19 cellular contexts compared by ENCODE assay signal in the genomic region with DNA sequence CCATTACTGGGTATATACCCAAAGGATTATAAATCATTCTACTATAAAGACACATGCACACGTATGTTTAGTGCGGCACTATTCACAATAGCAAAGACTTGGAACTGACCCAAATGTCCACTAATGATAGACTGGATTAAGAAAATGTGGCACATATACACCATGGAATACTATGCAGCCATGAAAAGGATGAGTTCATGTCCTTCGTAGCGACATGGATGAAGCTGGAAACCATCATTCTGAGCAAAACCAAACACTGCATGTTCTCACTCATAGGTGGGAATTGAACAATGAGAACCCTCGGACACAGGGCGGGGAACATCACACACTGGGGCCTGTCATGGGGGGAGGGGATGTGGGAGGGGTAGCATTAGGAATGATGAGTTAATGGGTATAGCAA. TPM values are rescaled to one million over a fixed set of nuclear protein-coding genes. Genes with fewer than 3 reads are reported as not detected.
"Had no signal": no experiment of that assay in that cellular context is flagged by ENCODE, and none has a peak within 500 bp of the region (broad histone marks: within the 10 kb centered on the region; RNA-seq: fewer than 3 reads in every experiment).

No MANE protein-coding gene starts in this region.

RNA-seq across cellular contexts. Expression of gene VSIG10L2, which starts 40.1 kb away (rescaled TPM):
- total RNA-seq: activated naive CD4-positive, alpha-beta T cell treated with anti-CD3 and anti-CD28 coated beads for 36 hours; activated naive CD4-positive, alpha-beta T cell treated with anti-CD3 and anti-CD28 coated beads, Interleukin-2, amount 50 U/mL, for 72 hours; activated naive CD8-positive, alpha-beta T cell treated with anti-CD3 and anti-CD28 coated beads for 36 hours; activated naive CD8-positive, alpha-beta T cell treated with anti-CD3 and anti-CD28 coated beads, Interleukin-2, amount 10 ng/mL, durations not matched to agents 7 days and 5 days; activated T-cell treated with anti-CD3 and anti-CD28 coated beads, Interleukin-2, amount 50 U/mL, for 4 hours; activated T-cell treated with anti-CD3 and anti-CD28 coated beads, Interleukin-2, amount 50 U/mL, for 72 hours; activated T-helper 1 cell treated with anti-CD3 and anti-CD28 coated beads, Interleukin-12 subunit alpha, Interleukin-12 subunit beta, Interleukin-2, Interleukin-4 antibody, amounts not matched to agents 30 ng/mL and 10 ng/mL and 1 ng/mL, durations not matched to agents 14 hours and 24 hours and 36 hours; activated T-helper 17 cell treated with anti-CD3 and anti-CD28 coated beads, Interleukin-2, amount 50 U/mL, for 72 hours; activated T-helper 2 cell treated with anti-CD3 and anti-CD28 coated beads, Interferon-gamma antibody, Interleukin-2, Interleukin-4, amounts not matched to agents 10 μg/mL and 5 μg/mL and 100 μg/mL, durations not matched to agents 14 hours and 24 hours and 36 hours; adrenal gland; ascending aorta; astrocyte; body of pancreas; bronchial epithelial cell; cardiac muscle cell; cardiac septum; cerebellum; chondrocyte had no signal
- polyA plus RNA-seq: aorta, cardiac muscle cell had no signal
